Comparison of ENCODE assay signal across 24 cellular contexts in genomic region chr14:83960832-83961512, GRCh38.
"Had no signal": no experiment of that assay in that cellular context is flagged by ENCODE, and none has a peak within 500 bp of the region (broad histone marks: within the 10 kb centered on the region; RNA-seq: fewer than 3 reads in every experiment).

No MANE protein-coding gene starts in this region.

- H3K36me3 Mint-ChIP-seq: activated CD4-positive, alpha-beta memory T cell treated with anti-CD3 and anti-CD28 coated beads for 36 hours; activated naive CD8-positive, alpha-beta T cell treated with anti-CD3 and anti-CD28 coated beads, Interleukin-2, amount 10 ng/mL, durations not matched to agents 7 days and 5 days; mesothelial cell of epicardium; natural killer cell had no signal

- H3K27me3 Mint-ChIP-seq: activated CD4-positive, alpha-beta memory T cell treated with anti-CD3 and anti-CD28 coated beads for 36 hours; activated naive CD8-positive, alpha-beta T cell treated with anti-CD3 and anti-CD28 coated beads, Interleukin-2, amount 10 ng/mL, durations not matched to agents 7 days and 5 days; T-helper 17 cell had no signal

- DNase-seq: activated CD4-positive, alpha-beta memory T cell treated with anti-CD3 and anti-CD28 coated beads for 36 hours; activated CD4-positive, alpha-beta T cell treated with anti-CD3 and anti-CD28 coated beads for 48 hours; activated naive CD4-positive, alpha-beta T cell treated with Interleukin-2 at 50 U/mL for 16 hours; activated naive CD8-positive, alpha-beta T cell treated with anti-CD3 and anti-CD28 coated beads, Interleukin-2, amount 10 ng/mL, durations not matched to agents 7 days and 5 days; activated T-cell treated with anti-CD3 and anti-CD28 coated beads, Interleukin-2, amount 50 U/mL, for 48 hours; amniotic stem cell; cerebellar nuclear complex; cortex of kidney; heart right ventricle; left lung; natural killer cell; ovary; spleen; stimulated activated CD4-positive, alpha-beta T cell treated with anti-CD3 and anti-CD28 coated beads, Interleukin-4, amount 100 ng/mL, for 1 hour; stimulated activated naive CD4-positive, alpha-beta T cell; SW 1271; T-helper 17 cell; upper lobe of left lung had no signal

- H3K36me3 ChIP-seq: heart right ventricle, left lung, neutrophil, ovary, prostate gland, spleen, thoracic aorta, upper lobe of left lung had no signal

- ATAC-seq: heart right ventricle, left lung, natural killer cell, T-helper 17 cell had no signal

- H3K9me3 ChIP-seq: neutrophil, ovary, prostate gland, upper lobe of left lung had no signal

- H3K4me1 Mint-ChIP-seq: activated naive CD8-positive, alpha-beta T cell treated with anti-CD3 and anti-CD28 coated beads, Interleukin-2, amount 10 ng/mL, durations not matched to agents 7 days and 5 days; natural killer cell; T-helper 17 cell had no signal

- H3K4me1 ChIP-seq: heart right ventricle, left lung, prostate gland, spleen, upper lobe of left lung had no signal

- H3K27me3 ChIP-seq: heart right ventricle, left lung, neutrophil, ovary, spleen, upper lobe of left lung had no signal

- H3K27ac Mint-ChIP-seq: activated CD4-positive, alpha-beta memory T cell treated with anti-CD3 and anti-CD28 coated beads for 36 hours; activated naive CD8-positive, alpha-beta T cell treated with anti-CD3 and anti-CD28 coated beads, Interleukin-2, amount 10 ng/mL, durations not matched to agents 7 days and 5 days; mesothelial cell of epicardium; natural killer cell; T-helper 17 cell had no signal

- H3K4me3 ChIP-seq: heart right ventricle, left lung, lung, ovary, prostate gland, spleen, thoracic aorta, upper lobe of left lung had no signal

- H3K4me3 Mint-ChIP-seq: activated CD4-positive, alpha-beta memory T cell treated with anti-CD3 and anti-CD28 coated beads for 36 hours; activated naive CD8-positive, alpha-beta T cell treated with anti-CD3 and anti-CD28 coated beads, Interleukin-2, amount 10 ng/mL, durations not matched to agents 7 days and 5 days; mesothelial cell of epicardium; natural killer cell; T-helper 17 cell had no signal

- H3K27ac ChIP-seq: epithelial cell of prostate, heart right ventricle, left lung, neutrophil, ovary, prostate gland, spleen, thoracic aorta, upper lobe of left lung had no signal
